In genomic region chr19:57135797-57136196, GRCh38 we compare ENCODE assay signal across 3 cellular contexts.
TF ChIP-seq lines count a peak whose summit lies in the region.

No MANE protein-coding gene starts in this region.

TF ChIP-seq in A549, 52 proteins besides CTCF, POLR2A, EP300 and RAD21:
- TF ChIP-seq CHD2 (IDR thresholded peaks at IDR 0.05; ENCODE audit: low read length, partially characterized antibody), result no peak
- peak; percentile 85 for TF ChIP-seq MAFK (IDR thresholded peaks at IDR 0.05; ENCODE audit: partially characterized antibody)

TF ChIP-seq in IMR-90, 13 proteins besides CTCF, POLR2A, EP300 and RAD21:
- TF ChIP-seq FOS (IDR thresholded peaks at IDR 0.05; ENCODE audit: low read depth, low read length) (no peak), MAFK (IDR thresholded peaks at IDR 0.05; ENCODE audit: low read depth, low read length) (peak; percentile 84)
TF ChIP-seq in IMR-90: peak in this region for 1.

TF ChIP-seq in H1, 55 proteins besides CTCF, POLR2A, EP300 and RAD21:
- TF ChIP-seq BACH1 (IDR thresholded peaks at IDR 0.05; ENCODE audit: low read length) (no peak), E2F6 (IDR thresholded peaks at IDR 0.05) (no peak), CREB1 (IDR thresholded peaks at IDR 0.05) (no peak), KDM5A (IDR thresholded peaks at IDR 0.05; ENCODE audit: low read length) (no peak), HDAC2 (IDR thresholded peaks at IDR 0.05; ENCODE audit: borderline replicate concordance in 1 of 2, low read depth in 2 of 2, low read length in 2 of 2) (no peak), MAFK (IDR thresholded peaks at IDR 0.05; ENCODE audit: low read depth, low read length) (peak; percentile 2; the same call in 1 of the 2 replicates)
